8 cellular contexts compared by ENCODE assay signal in genomic region chr19:2239771-2240770, GRCh38. TPM values are rescaled to one million over a fixed set of nuclear protein-coding genes. Genes with fewer than 3 reads are reported as not detected.
DNase-seq lines count a peak whose midpoint lies in the region; ATAC-seq and TF ChIP-seq lines count a peak whose summit lies in the region.

No MANE protein-coding gene starts in this region.

- no peaks in the 10 kb centered on the region for H3K9me3 Mint-ChIP-seq in activated CD4-positive, alpha-beta memory T cell treated with anti-CD3 and anti-CD28 coated beads, Interleukin-2, amount 10 ng/mL, durations not matched to agents 7 days and 5 days
- peaks cover 24% of the 10 kb centered on the region for H3K9me3 Mint-ChIP-seq in glutamatergic neuron (ENCODE audit: unreplicated experiment)

- H3K27me3 ChIP-seq in heart left ventricle = no peaks in the 10 kb centered on the region

- CTCF ChIA-PET in activated CD4-positive, alpha-beta memory T cell treated with anti-CD3 and anti-CD28 coated beads, Interleukin-2, amount 10 ng/mL, durations not matched to agents 7 days and 5 days (lab: Charles Lee) = interaction anchor here (0.6 to 4.7 kb wide), 10 partner anchors 14 to 198 kb away, joined by 3 to 46 read pairs (median 6); no protein-coding TSS in a partner anchor

- H3K4me1 ChIP-seq in heart left ventricle = peaks cover 14 to 69% (median 53%) of the 10 kb centered on the region in 12 donors

- no peaks in the 10 kb centered on the region for H3K9me3 ChIP-seq in heart left ventricle

- no peaks in the 10 kb centered on the region for H3K27me3 Mint-ChIP-seq in activated CD4-positive, alpha-beta memory T cell treated with anti-CD3 and anti-CD28 coated beads, Interleukin-2, amount 10 ng/mL, durations not matched to agents 7 days and 5 days
- H3K27me3 Mint-ChIP-seq in glutamatergic neuron (ENCODE audit: unreplicated experiment) = peaks cover 14% of the 10 kb centered on the region

- peak overlapping the region in 11 of 12 donors; percentile 12 to 72 (median 45) for H3K4me3 ChIP-seq in heart left ventricle
- H3K4me3 ChIP-seq in skin epidermis = peak overlapping the region; percentile 4 to 36 (median 30)

- peaks cover 4 to 27% (median 21%) of the 10 kb centered on the region in 9 donors for H3K36me3 ChIP-seq in heart left ventricle

- intact Hi-C loops in heart left ventricle (cut with DNase I) = loop anchor here in 8 of 10 donors (5.0 to 10.0 kb wide), 9 partner anchors 32 to 155 kb away; partner anchors contain the start of gene AP3D1 (in 2 of the 8)
- intact Hi-C loops in Right ventricle myocardium superior (cut with DNase I) = loop anchor here (5.0 kb wide), 2 partner anchors 32 to 83 kb away; no protein-coding TSS in a partner anchor

- peak overlapping the region in 11 of 12 donors; percentile 28 to 82 (median 60) for H3K27ac ChIP-seq in heart left ventricle
- H3K27ac ChIP-seq in skin epidermis = peak overlapping the region in 18 of 21 experiments; percentile 2 to 99 (median 66)

- TF ChIP-seq POLR2A in heart left ventricle (IDR thresholded peaks at IDR 0.05) = no peak

- H3K4me1 Mint-ChIP-seq in activated CD4-positive, alpha-beta memory T cell treated with anti-CD3 and anti-CD28 coated beads, Interleukin-2, amount 10 ng/mL, durations not matched to agents 7 days and 5 days = peaks cover 58% of the 10 kb centered on the region
- H3K4me1 Mint-ChIP-seq in glutamatergic neuron (ENCODE audit: low read depth, unreplicated experiment) = peaks cover 28% of the 10 kb centered on the region

- no peak for ATAC-seq in heart left ventricle
- no peak for ATAC-seq in Right ventricle myocardium superior (ENCODE audit: poor library complexity)
- ATAC-seq in GM18868 (IDR thresholded peaks at IDR 0.05; ENCODE audit: unreplicated experiment) = no peak
- no peak for ATAC-seq in HG03280 (IDR thresholded peaks at IDR 0.05; ENCODE audit: unreplicated experiment)

- 21 to 26% (median 24%) methylated on average over 25 to 34 of the region's 34 CpGs for WGBS in heart left ventricle, 4 donors

- H3K27ac Mint-ChIP-seq in activated CD4-positive, alpha-beta memory T cell treated with anti-CD3 and anti-CD28 coated beads, Interleukin-2, amount 10 ng/mL, durations not matched to agents 7 days and 5 days = peak overlapping the region; percentile 96
- peak overlapping the region; percentile 93 for H3K27ac Mint-ChIP-seq in glutamatergic neuron (ENCODE audit: unreplicated experiment)

- TF ChIP-seq CTCF in heart left ventricle (IDR thresholded peaks at IDR 0.05) = no peak
- no peak for TF ChIP-seq CTCF in glutamatergic neuron (IDR thresholded peaks at IDR 0.05; ENCODE audit: partially characterized antibody, unreplicated experiment)

- DNase-seq in heart left ventricle (no peak), Right ventricle myocardium superior (no peak), glutamatergic neuron (no peak), HPDE6-E6E7 (ENCODE audit: extremely low spot score) (no peak)
- DNase-seq in activated CD4-positive, alpha-beta memory T cell treated with anti-CD3 and anti-CD28 coated beads, Interleukin-2, amount 10 ng/mL, durations not matched to agents 7 days and 5 days = peak; percentile 61

- peaks cover 62% of the 10 kb centered on the region for H3K36me3 Mint-ChIP-seq in activated CD4-positive, alpha-beta memory T cell treated with anti-CD3 and anti-CD28 coated beads, Interleukin-2, amount 10 ng/mL, durations not matched to agents 7 days and 5 days (ENCODE audit: low read depth)
- no peaks in the 10 kb centered on the region for H3K36me3 Mint-ChIP-seq in glutamatergic neuron (ENCODE audit: unreplicated experiment)

- H3K4me3 Mint-ChIP-seq in activated CD4-positive, alpha-beta memory T cell treated with anti-CD3 and anti-CD28 coated beads, Interleukin-2, amount 10 ng/mL, durations not matched to agents 7 days and 5 days = peak overlapping the region; percentile 94
- H3K4me3 Mint-ChIP-seq in glutamatergic neuron (ENCODE audit: unreplicated experiment) = peak overlapping the region; percentile 91

- POLR2A ChIA-PET in activated CD4-positive, alpha-beta memory T cell treated with anti-CD3 and anti-CD28 coated beads, Interleukin-2, amount 10 ng/mL, durations not matched to agents 7 days and 5 days (lab: Charles Lee) = interaction anchor here (0.8 to 4.9 kb wide), 16 partner anchors 9 to 343 kb away, joined by 3 to 114 read pairs (median 6); partner anchors contain the start of genes AMH, DOT1L, GADD45B and LSM7

RNA-seq across cellular contexts. Expression of gene SF3A2, which starts 3.4 kb away (rescaled TPM):
- 10 to 100 TPM; 19.2 to 43.9 (median 28.6) TPM for total RNA-seq in heart left ventricle
- 10 to 100 TPM; 22.7 to 29.5 TPM for polyA plus RNA-seq in heart left ventricle
- total RNA-seq in Right ventricle myocardium superior = 30.0 TPM
- 100 to 1,000 TPM; 137 to 145 TPM for total RNA-seq in activated CD4-positive, alpha-beta memory T cell treated with anti-CD3 and anti-CD28 coated beads, Interleukin-2, amount 10 ng/mL, durations not matched to agents 7 days and 5 days
- total RNA-seq in glutamatergic neuron (ENCODE audit: unreplicated experiment) = 101 TPM

RNA-seq across cellular contexts. Expression of gene PLEKHJ1, which starts 3.9 kb away (rescaled TPM):
- total RNA-seq in heart left ventricle (10 to 100 TPM; 44.6 to 63.2 (median 46.5) TPM), Right ventricle myocardium superior (59.6 TPM), glutamatergic neuron (ENCODE audit: unreplicated experiment) (164 TPM)
- polyA plus RNA-seq in heart left ventricle = 10 to 100 TPM; 80.9 to 89.7 TPM
- total RNA-seq in activated CD4-positive, alpha-beta memory T cell treated with anti-CD3 and anti-CD28 coated beads, Interleukin-2, amount 10 ng/mL, durations not matched to agents 7 days and 5 days = 10 to 100 TPM; 58.3 to 60.4 TPM

RNA-seq across cellular contexts. Expression of gene AMH, which starts 9.1 kb away (rescaled TPM):
- total RNA-seq in heart left ventricle (under 1 TPM in 5 of 9 donors, not detected in 4; 0.32 to 0.81 (median 0.57) TPM), Right ventricle myocardium superior (0.24 TPM), glutamatergic neuron (ENCODE audit: unreplicated experiment) (11.0 TPM)
- polyA plus RNA-seq in heart left ventricle = 1 to 10 TPM in 1 of 2 donors, under 1 TPM in 1; 0.10 to 1.1 TPM
- total RNA-seq in activated CD4-positive, alpha-beta memory T cell treated with anti-CD3 and anti-CD28 coated beads, Interleukin-2, amount 10 ng/mL, durations not matched to agents 7 days and 5 days = 1 to 10 TPM; 4.6 to 7.6 TPM

RNA-seq across cellular contexts. Expression of gene JSRP1, which starts 16.1 kb away (rescaled TPM):
- under 1 TPM in 1 of 9 donors, not detected in 8; 0.25 TPM for total RNA-seq in heart left ventricle
- under 1 TPM in 1 of 2 donors, not detected in 1; 0.34 TPM for polyA plus RNA-seq in heart left ventricle
- 0.35 TPM for total RNA-seq in Right ventricle myocardium superior
- total RNA-seq in activated CD4-positive, alpha-beta memory T cell treated with anti-CD3 and anti-CD28 coated beads, Interleukin-2, amount 10 ng/mL, durations not matched to agents 7 days and 5 days = 1 to 10 TPM in 1 of 2 experiments, under 1 TPM in 1; 0.73 to 1.3 TPM
- not detected for total RNA-seq in glutamatergic neuron (ENCODE audit: unreplicated experiment)

RNA-seq across cellular contexts. Expression of gene PEAK3, which starts 41.9 kb away (rescaled TPM):
- total RNA-seq in heart left ventricle (1 to 10 TPM in 2 of 9 donors, under 1 TPM in 7; 0.11 to 1.6 (median 0.48) TPM), Right ventricle myocardium superior (0.70 TPM), glutamatergic neuron (ENCODE audit: unreplicated experiment) (not detected)
- polyA plus RNA-seq in heart left ventricle = under 1 TPM; 0.21 to 0.23 TPM
- total RNA-seq in activated CD4-positive, alpha-beta memory T cell treated with anti-CD3 and anti-CD28 coated beads, Interleukin-2, amount 10 ng/mL, durations not matched to agents 7 days and 5 days = under 1 TPM; 0.70 to 0.88 TPM
